Comparison of ENCODE assay signal across 23 cellular contexts in the genomic region with DNA sequence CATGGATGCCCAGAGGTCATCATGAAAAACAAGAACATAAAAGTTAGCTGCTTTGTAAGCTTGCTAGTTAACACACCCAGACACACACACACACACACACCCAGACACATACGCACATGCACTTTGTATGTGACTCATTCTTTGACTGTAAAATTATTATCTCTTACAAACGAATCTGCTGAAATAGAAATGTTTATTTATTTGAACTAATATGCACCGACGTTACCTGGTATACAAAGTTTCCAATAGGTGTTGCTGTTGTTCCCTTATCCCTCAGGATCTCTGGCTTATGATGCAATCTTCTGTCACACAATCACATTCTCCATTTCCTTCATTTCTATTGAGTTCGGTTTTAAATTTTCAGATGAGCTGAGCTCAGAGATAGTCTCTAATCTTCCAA.
DNase-seq lines count a peak whose midpoint lies in the region; ATAC-seq, FAIRE-seq and TF ChIP-seq lines count a peak whose summit lies in the region.
"Had no signal": no experiment of that assay in that cellular context is flagged by ENCODE, and none has a peak within 500 bp of the region (broad histone marks: within the 10 kb centered on the region; RNA-seq: fewer than 3 reads in every experiment).

No MANE protein-coding gene starts in this region.

- no peaks in the 10 kb centered on the region for H3K27me3 ChIP-seq in IMR-90 (ENCODE audit: control insufficient read depth, insufficient read depth, low read length)
- H3K27me3 ChIP-seq in bronchial epithelial cell (ENCODE audit: control insufficient read depth, insufficient read depth, low read length): no peaks in the 10 kb centered on the region
- H3K27me3 ChIP-seq in mesenchymal stem cell (ENCODE audit: control insufficient read depth in 1 of 2, insufficient read depth in 1 of 2, low read length in 2 of 2): no peaks in the 10 kb centered on the region
- no peaks in the 10 kb centered on the region for H3K27me3 ChIP-seq in esophagus muscularis mucosa
- H3K27me3 ChIP-seq: brain microvascular endothelial cell had no signal

- no peaks in the 10 kb centered on the region; the same call in 1 of the 2 replicates for H3K9me1 ChIP-seq in IMR-90 (ENCODE audit: insufficient read depth, low read length)

- TF ChIP-seq CTCF in Calu3 (IDR thresholded peaks at IDR 0.05; ENCODE audit: unreplicated experiment) (no peak), IMR-90 (conservative IDR thresholded peaks at IDR 0.05; ENCODE audit: low read depth, low read length) (no peak), bronchial epithelial cell (IDR thresholded peaks at IDR 0.05; ENCODE audit: insufficient read depth, low read length, severe bottlenecking) (peak; percentile 32), esophagus muscularis mucosa (IDR thresholded peaks at IDR 0.05) (no peak)

- no peak overlapping the region for H2BK5ac ChIP-seq in IMR-90 (ENCODE audit: low read depth, low read length, poor library complexity, severe bottlenecking)
- H2BK5ac ChIP-seq in mesenchymal stem cell (ENCODE audit: low read depth, low read length, poor library complexity, severe bottlenecking): no peak overlapping the region

- no peak overlapping the region for H4K91ac ChIP-seq in IMR-90 (ENCODE audit: insufficient read depth, low read depth, low read length)
- H4K91ac ChIP-seq in mesenchymal stem cell (ENCODE audit: low read length): no peak overlapping the region

- ATAC-seq in IMR-90 (ENCODE audit: low read depth) (no peak), GM21825 (IDR thresholded peaks at IDR 0.05; ENCODE audit: unreplicated experiment) (no peak)
- ATAC-seq: activated CD8-positive, alpha-beta T cell treated with anti-CD3 and anti-CD28 coated beads for 36 hours; Right ventricle myocardium inferior; stimulated activated naive CD8-positive, alpha-beta T cell treated with anti-CD3 and anti-CD28 coated beads, Interleukin-15, amount 100 ng/mL, for 72 hours; T-cell had no signal

- H3K56ac ChIP-seq in IMR-90 (ENCODE audit: extremely low read depth, insufficient read depth, low read length): 0 out of 2 replicates have a peak overlapping the region, but pooled peaks have one; percentile 19

- DNase-seq in Calu3 (no peak), IMR-90 (peak; percentile 43), bronchial epithelial cell (ENCODE audit: low read depth) (peak; percentile 56), mesenchymal stem cell (peak; percentile 38), posterior vena cava (ENCODE audit: low spot score) (no peak), esophagus muscularis mucosa (ENCODE audit: extremely low spot score) (no peak)
- no peak for DNase-seq in activated T-helper 1 cell treated with anti-CD3 and anti-CD28 coated beads, Interleukin-12 subunit alpha, Interleukin-12 subunit beta, Interleukin-2, Interleukin-4 antibody, amounts not matched to agents 30 ng/mL and 10 ng/mL and 1 ng/mL, durations not matched to agents 14 hours and 24 hours and 36 hours (ENCODE audit: low spot score)
- DNase-seq: activated CD8-positive, alpha-beta T cell treated with anti-CD3 and anti-CD28 coated beads for 36 hours; activated naive CD8-positive, alpha-beta T cell treated with anti-CD3 and anti-CD28 coated beads, Interleukin-2, amount 10 ng/mL, durations not matched to agents 7 days and 5 days; activated T-cell treated with anti-CD3 and anti-CD28 coated beads, Interleukin-2, amount 50 U/mL, for 48 hours; brain microvascular endothelial cell; CD8-positive, alpha-beta memory T cell; NCI-H1436 treated with DMSO at 0.1 percent for 48 hours; NCI-H226; NK-92 treated with Interleukin-12 subunit alpha and Interleukin-12 subunit beta, amount 100 ng/mL, for 24 hours; stimulated activated CD4-positive, alpha-beta T cell treated with anti-CD3 and anti-CD28 coated beads, Interleukin-2, amount 100 ng/mL, for 24 hours; stimulated activated naive CD8-positive, alpha-beta T cell treated with anti-CD3 and anti-CD28 coated beads, Interleukin-15, amount 100 ng/mL, for 72 hours; T-cell had no signal

- no peak overlapping the region for H3K4me2 ChIP-seq in IMR-90 (ENCODE audit: low read depth, low read length)
- no peak overlapping the region for H3K4me2 ChIP-seq in mesenchymal stem cell (ENCODE audit: low read length, poor library complexity, severe bottlenecking)
- H3K4me2 ChIP-seq: KMS-11 had no signal

- H4K8ac ChIP-seq in IMR-90 (ENCODE audit: low read depth in 2 of 2, low read length in 2 of 2) (no peak overlapping the region), mesenchymal stem cell (ENCODE audit: low read length) (no peak overlapping the region)

- no peak overlapping the region for H2AFZ ChIP-seq in IMR-90 (replicated peaks; ENCODE audit: low read length, poor library complexity)
- H2AFZ ChIP-seq in mesenchymal stem cell (ENCODE audit: low read depth, low read length): no peak overlapping the region

- CTCF ChIA-PET in Calu3 (lab: Charles Lee) (interaction anchor here (0.6 to 1.3 kb wide), 4 partner anchors 10 to 562 kb away, joined by 3 to 4 read pairs (median 4); no protein-coding TSS in a partner anchor), IMR-90 (lab: Yijun Ruan, JAX) (interaction anchor here (1.1 kb wide), 1 partner anchor 10 kb away, joined by 3 read pairs; no protein-coding TSS in a partner anchor)

- no peak overlapping the region for H2BK12ac ChIP-seq in mesenchymal stem cell (ENCODE audit: low read length in 2 of 2)

- H3K4me1 Mint-ChIP-seq in Calu3 (ENCODE audit: low read depth, unreplicated experiment): peaks cover 33% of the 10 kb centered on the region
- H3K4me1 Mint-ChIP-seq in activated T-helper 1 cell treated with anti-CD3 and anti-CD28 coated beads, Interleukin-12 subunit alpha, Interleukin-12 subunit beta, Interleukin-2, Interleukin-4 antibody, amounts not matched to agents 30 ng/mL and 10 ng/mL and 1 ng/mL, durations not matched to agents 14 hours and 24 hours and 36 hours (ENCODE audit: low read depth): peaks cover 38% of the 10 kb centered on the region

- H4K20me1 ChIP-seq in IMR-90 (ENCODE audit: insufficient read depth, low read length): no peaks in the 10 kb centered on the region

- no peaks in the 10 kb centered on the region; the same call in 1 of the 2 replicates for H3K9me3 ChIP-seq in IMR-90 (ENCODE audit: control insufficient read depth, insufficient read depth, low read length)
- H3K9me3 ChIP-seq in mesenchymal stem cell (ENCODE audit: control insufficient read depth, low read length): peaks cover 4% of the 10 kb centered on the region
- H3K9me3 ChIP-seq in esophagus muscularis mucosa: no peaks in the 10 kb centered on the region
- H3K9me3 ChIP-seq: HAP-1 had no signal

- H2BK15ac ChIP-seq in IMR-90 (ENCODE audit: low read depth, low read length): no peak overlapping the region
- no peak overlapping the region for H2BK15ac ChIP-seq in mesenchymal stem cell (ENCODE audit: low read depth, poor library complexity, severe bottlenecking)

- no peaks in the 10 kb centered on the region for H3K36me3 Mint-ChIP-seq in Calu3 (ENCODE audit: insufficient read depth, unreplicated experiment)
- H3K36me3 Mint-ChIP-seq in activated T-helper 1 cell treated with anti-CD3 and anti-CD28 coated beads, Interleukin-12 subunit alpha, Interleukin-12 subunit beta, Interleukin-2, Interleukin-4 antibody, amounts not matched to agents 30 ng/mL and 10 ng/mL and 1 ng/mL, durations not matched to agents 14 hours and 24 hours and 36 hours (ENCODE audit: low read depth): peaks cover 13% of the 10 kb centered on the region
- H3K36me3 Mint-ChIP-seq: T-cell had no signal

- H4K5ac ChIP-seq in IMR-90 (ENCODE audit: low read depth, low read length): no peak overlapping the region

- WGBS in IMR-90 (ENCODE audit: extremely low coverage in 2 of 2, insufficient read length in 1 of 2), 2 experiments: no CpG with 5 or more reads among the region's 5 CpGs
- WGBS in mesenchymal stem cell: 91% methylated on average over 3 of the region's 5 CpGs
- 79% methylated on average over 5 of the region's 5 CpGs for WGBS in esophagus muscularis mucosa

- BruUV-seq in Calu3 (replicated peaks; lab: Mats Ljungman, UMichigan) (no TSS peak), IMR-90 (replicated peaks; lab: Mats Ljungman, UMichigan) (no TSS peak)

- H3K79me1 ChIP-seq in IMR-90 (ENCODE audit: low read depth in 1 of 2, low read length in 2 of 2): no peaks in the 10 kb centered on the region
- H3K79me1 ChIP-seq in mesenchymal stem cell (replicated peaks; ENCODE audit: low read length, poor library complexity, severe bottlenecking): no peaks in the 10 kb centered on the region

- H3K4ac ChIP-seq in IMR-90 (ENCODE audit: low read depth, low read length) (no peak overlapping the region), mesenchymal stem cell (ENCODE audit: low read depth in 1 of 2, low read length in 2 of 2) (peak overlapping the region in 1 of 2 experiments; percentile 6)

- no peaks in the 10 kb centered on the region for H3K36me3 ChIP-seq in IMR-90 (ENCODE audit: control insufficient read depth, insufficient read depth, low read length)
- H3K36me3 ChIP-seq in bronchial epithelial cell (ENCODE audit: control insufficient read depth, insufficient read depth, low read length): no peaks in the 10 kb centered on the region
- H3K36me3 ChIP-seq in mesenchymal stem cell (ENCODE audit: control insufficient read depth in 1 of 2, insufficient read depth in 2 of 2, low read depth in 1 of 2, low read length in 2 of 2): no peaks in the 10 kb centered on the region
- no peaks in the 10 kb centered on the region for H3K36me3 ChIP-seq in esophagus muscularis mucosa
- H3K36me3 ChIP-seq: brain microvascular endothelial cell, HAP-1 had no signal

- dilution Hi-C loops in IMR-90 (cut with HindIII; ENCODE audit: low sequenced_read_pairs, unreplicated experiment): no loop called here

- TF ChIP-seq RAD21 in IMR-90 (IDR thresholded peaks at IDR 0.05; ENCODE audit: low read length): no peak

- no peak overlapping the region for H3K4me3 Mint-ChIP-seq in Calu3 (ENCODE audit: low read depth, unreplicated experiment)
- H3K4me3 Mint-ChIP-seq in activated T-helper 1 cell treated with anti-CD3 and anti-CD28 coated beads, Interleukin-12 subunit alpha, Interleukin-12 subunit beta, Interleukin-2, Interleukin-4 antibody, amounts not matched to agents 30 ng/mL and 10 ng/mL and 1 ng/mL, durations not matched to agents 14 hours and 24 hours and 36 hours: no peak overlapping the region
- H3K4me3 Mint-ChIP-seq: activated CD8-positive, alpha-beta T cell treated with anti-CD3 and anti-CD28 coated beads for 36 hours; activated naive CD8-positive, alpha-beta T cell treated with anti-CD3 and anti-CD28 coated beads, Interleukin-2, amount 10 ng/mL, durations not matched to agents 7 days and 5 days; CD8-positive, alpha-beta memory T cell; stimulated activated naive CD8-positive, alpha-beta T cell treated with anti-CD3 and anti-CD28 coated beads, Interleukin-15, amount 100 ng/mL, for 72 hours; T-cell had no signal

- peaks cover 7% of the 10 kb centered on the region for H3K9me3 Mint-ChIP-seq in Calu3 (ENCODE audit: low read depth, unreplicated experiment)
- peaks cover 20% of the 10 kb centered on the region for H3K9me3 Mint-ChIP-seq in activated T-helper 1 cell treated with anti-CD3 and anti-CD28 coated beads, Interleukin-12 subunit alpha, Interleukin-12 subunit beta, Interleukin-2, Interleukin-4 antibody, amounts not matched to agents 30 ng/mL and 10 ng/mL and 1 ng/mL, durations not matched to agents 14 hours and 24 hours and 36 hours

- intact Hi-C loops in Calu3 (cut with micrococcal nuclease; ENCODE audit: unreplicated experiment): no loop called here
- intact Hi-C loops in IMR-90 (cut with micrococcal nuclease): no loop called here
- intact Hi-C loops in posterior vena cava (cut with DNase I): no loop called here
- intact Hi-C loops in activated T-helper 1 cell treated with anti-CD3 and anti-CD28 coated beads, Interleukin-12 subunit alpha, Interleukin-12 subunit beta, Interleukin-2, Interleukin-4 antibody, amounts not matched to agents 30 ng/mL and 10 ng/mL and 1 ng/mL, durations not matched to agents 14 hours and 24 hours and 36 hours (cut with micrococcal nuclease): no loop called here
- intact Hi-C loops in esophagus muscularis mucosa (cut with DNase I): no loop called here

- H3K27me3 Mint-ChIP-seq in Calu3 (ENCODE audit: unreplicated experiment): no peaks in the 10 kb centered on the region
- H3K27me3 Mint-ChIP-seq in activated T-helper 1 cell treated with anti-CD3 and anti-CD28 coated beads, Interleukin-12 subunit alpha, Interleukin-12 subunit beta, Interleukin-2, Interleukin-4 antibody, amounts not matched to agents 30 ng/mL and 10 ng/mL and 1 ng/mL, durations not matched to agents 14 hours and 24 hours and 36 hours (ENCODE audit: insufficient read depth): peaks cover 27% of the 10 kb centered on the region
- H3K27me3 Mint-ChIP-seq: activated CD8-positive, alpha-beta T cell treated with anti-CD3 and anti-CD28 coated beads for 36 hours; CD8-positive, alpha-beta memory T cell; stimulated activated naive CD8-positive, alpha-beta T cell treated with anti-CD3 and anti-CD28 coated beads, Interleukin-15, amount 100 ng/mL, for 72 hours; T-cell had no signal

- H2BK120ac ChIP-seq in IMR-90 (ENCODE audit: low read depth, low read length) (no peak overlapping the region), mesenchymal stem cell (ENCODE audit: low read depth, low read length) (no peak overlapping the region)

- H2AK5ac ChIP-seq in IMR-90 (ENCODE audit: low read depth, low read length): no peak overlapping the region; the same call in 1 of the 2 replicates
- H2AK5ac ChIP-seq in mesenchymal stem cell (ENCODE audit: low read length, severe bottlenecking): no peak overlapping the region

- H3K14ac ChIP-seq in IMR-90 (replicated peaks; ENCODE audit: low read depth, low read length) (no peak overlapping the region), mesenchymal stem cell (ENCODE audit: low read length in 2 of 2) (no peak overlapping the region)

- no peak for TF ChIP-seq POLR2A in IMR-90 (IDR thresholded peaks at IDR 0.05; ENCODE audit: low read depth, low read length)
- no peak for TF ChIP-seq POLR2A in esophagus muscularis mucosa (IDR thresholded peaks at IDR 0.05; ENCODE audit: low read depth)

- no peak overlapping the region for H3K18ac ChIP-seq in IMR-90 (ENCODE audit: low read depth, low read length)
- no peak overlapping the region for H3K18ac ChIP-seq in mesenchymal stem cell (ENCODE audit: low read depth in 1 of 2, low read length in 2 of 2)

- no peak for FAIRE-seq in bronchial epithelial cell (lab: Jason Lieb, UNC)
- FAIRE-seq: GM18507 had no signal

- TF ChIP-seq EP300 in esophagus muscularis mucosa (IDR thresholded peaks at IDR 0.05): no peak

- H3K9ac ChIP-seq in IMR-90 (ENCODE audit: low read depth, low read length) (no peak overlapping the region), mesenchymal stem cell (ENCODE audit: low read length) (no peak overlapping the region)
- H3K9ac ChIP-seq: KMS-11 had no signal

- H3K27ac ChIP-seq in IMR-90 (ENCODE audit: insufficient read depth, low read length) (no peak overlapping the region), mesenchymal stem cell (ENCODE audit: low read length, poor library complexity, severe bottlenecking) (no peak overlapping the region), esophagus muscularis mucosa (replicated peaks in 1 of 4) (no peak overlapping the region)
- H3K27ac ChIP-seq: brain microvascular endothelial cell, KMS-11 had no signal

- H3K4me3 ChIP-seq in IMR-90 (ENCODE audit: insufficient read depth, low read depth, low read length) (no peak overlapping the region), bronchial epithelial cell (ENCODE audit: low read depth, low read length) (no peak overlapping the region), mesenchymal stem cell (ENCODE audit: insufficient read depth in 1 of 2, low read depth in 1 of 2, low read length in 2 of 2) (no peak overlapping the region), esophagus muscularis mucosa (no peak overlapping the region)
- H3K4me3 ChIP-seq: HAP-1 had no signal

- H3K4me1 ChIP-seq in IMR-90 (ENCODE audit: control insufficient read depth, insufficient read depth, low read length) (no peaks in the 10 kb centered on the region), mesenchymal stem cell (ENCODE audit: control insufficient read depth, insufficient read depth, low read depth, low read length) (no peaks in the 10 kb centered on the region), esophagus muscularis mucosa (peaks cover 0 to 5% (median 5%) of the 10 kb centered on the region in 4 donors)
- H3K4me1 ChIP-seq: HAP-1 had no signal

- in situ Hi-C loops in IMR-90 (cut with MboI; ENCODE audit: low sequenced_read_pairs): no loop called here

- no peak overlapping the region for H2BK20ac ChIP-seq in IMR-90 (ENCODE audit: low read depth, low read length)

- peak overlapping the region; percentile 63 for H3K27ac Mint-ChIP-seq in Calu3 (ENCODE audit: unreplicated experiment)
- H3K27ac Mint-ChIP-seq in activated T-helper 1 cell treated with anti-CD3 and anti-CD28 coated beads, Interleukin-12 subunit alpha, Interleukin-12 subunit beta, Interleukin-2, Interleukin-4 antibody, amounts not matched to agents 30 ng/mL and 10 ng/mL and 1 ng/mL, durations not matched to agents 14 hours and 24 hours and 36 hours: no peak overlapping the region
- H3K27ac Mint-ChIP-seq: activated CD8-positive, alpha-beta T cell treated with anti-CD3 and anti-CD28 coated beads for 36 hours; activated naive CD8-positive, alpha-beta T cell treated with anti-CD3 and anti-CD28 coated beads, Interleukin-2, amount 10 ng/mL, durations not matched to agents 7 days and 5 days; CD8-positive, alpha-beta memory T cell; stimulated activated naive CD8-positive, alpha-beta T cell treated with anti-CD3 and anti-CD28 coated beads, Interleukin-15, amount 100 ng/mL, for 72 hours; T-cell had no signal

- H2AK9ac ChIP-seq in IMR-90 (replicated peaks; ENCODE audit: low read depth, low read length, poor library complexity): no peak overlapping the region

- POLR2A ChIA-PET in IMR-90 (lab: Charles Lee; ENCODE audit: unreplicated experiment): no interaction called here

- H3K23ac ChIP-seq in IMR-90 (ENCODE audit: low read depth, low read length): no peak overlapping the region; the same call in 1 of the 2 replicates
- H3K23ac ChIP-seq in mesenchymal stem cell (ENCODE audit: low read length in 2 of 2): no peak overlapping the region

Comparison
In these comparisons a context has a peak if more than half of its experiments do, and no peak if none do; other contexts are left out.
1. DNase-seq: peak in IMR-90 (single experiment), bronchial epithelial cell (single experiment) and mesenchymal stem cell (single experiment); none in Calu3 (single experiment), posterior vena cava (single experiment), activated T-helper 1 cell treated with anti-CD3 and anti-CD28 coated beads, Interleukin-12 subunit alpha, Interleukin-12 subunit beta, Interleukin-2, Interleukin-4 antibody, amounts not matched to agents 30 ng/mL and 10 ng/mL and 1 ng/mL, durations not matched to agents 14 hours and 24 hours and 36 hours (single experiment) and esophagus muscularis mucosa (single experiment).